Comparison of ENCODE assay signal across 1 cellular context in genomic region chr9:72592501-72593403, GRCh38.
TF ChIP-seq lines count a peak whose summit lies in the region.

No MANE protein-coding gene starts in this region.

TF ChIP-seq in WTC11, 78 proteins besides CTCF, POLR2A, EP300 and RAD21 (continued from another document):
- TF ChIP-seq, protein P1, sequence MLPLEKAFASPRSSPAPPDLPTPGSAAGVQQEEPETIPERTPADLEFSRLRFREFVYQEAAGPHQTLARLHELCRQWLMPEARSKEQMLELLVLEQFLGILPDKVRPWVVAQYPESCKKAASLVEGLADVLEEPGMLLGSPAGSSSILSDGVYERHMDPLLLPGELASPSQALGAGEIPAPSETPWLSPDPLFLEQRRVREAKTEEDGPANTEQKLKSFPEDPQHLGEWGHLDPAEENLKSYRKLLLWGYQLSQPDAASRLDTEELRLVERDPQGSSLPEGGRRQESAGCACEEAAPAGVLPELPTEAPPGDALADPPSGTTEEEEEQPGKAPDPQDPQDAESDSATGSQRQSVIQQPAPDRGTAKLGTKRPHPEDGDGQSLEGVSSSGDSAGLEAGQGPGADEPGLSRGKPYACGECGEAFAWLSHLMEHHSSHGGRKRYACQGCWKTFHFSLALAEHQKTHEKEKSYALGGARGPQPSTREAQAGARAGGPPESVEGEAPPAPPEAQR (CRISPR knock-in tag; IDR thresholded peaks at IDR 0.05), result no peak
- TF ChIP-seq USF1 (CRISPR knock-in tag; IDR thresholded peaks at IDR 0.05) (no peak), GRHL2 (CRISPR knock-in tag; IDR thresholded peaks at IDR 0.05; ENCODE audit: insufficient replicate concordance, severe bottlenecking) (no peak), SMAD4 (CRISPR knock-in tag; IDR thresholded peaks at IDR 0.05) (no peak), TP53 (CRISPR knock-in tag; IDR thresholded peaks at IDR 0.05) (no peak), SMAD3 (CRISPR knock-in tag; IDR thresholded peaks at IDR 0.05; ENCODE audit: borderline replicate concordance) (no peak), NR2C2 (CRISPR knock-in tag; IDR thresholded peaks at IDR 0.05) (no peak), ZNF671 (CRISPR knock-in tag; IDR thresholded peaks at IDR 0.05) (no peak)
- TF ChIP-seq, protein P2, sequence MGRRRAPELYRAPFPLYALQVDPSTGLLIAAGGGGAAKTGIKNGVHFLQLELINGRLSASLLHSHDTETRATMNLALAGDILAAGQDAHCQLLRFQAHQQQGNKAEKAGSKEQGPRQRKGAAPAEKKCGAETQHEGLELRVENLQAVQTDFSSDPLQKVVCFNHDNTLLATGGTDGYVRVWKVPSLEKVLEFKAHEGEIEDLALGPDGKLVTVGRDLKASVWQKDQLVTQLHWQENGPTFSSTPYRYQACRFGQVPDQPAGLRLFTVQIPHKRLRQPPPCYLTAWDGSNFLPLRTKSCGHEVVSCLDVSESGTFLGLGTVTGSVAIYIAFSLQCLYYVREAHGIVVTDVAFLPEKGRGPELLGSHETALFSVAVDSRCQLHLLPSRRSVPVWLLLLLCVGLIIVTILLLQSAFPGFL (CRISPR knock-in tag; IDR thresholded peaks at IDR 0.05; ENCODE audit: borderline replicate concordance), result no peak
- TF ChIP-seq, protein P3, sequence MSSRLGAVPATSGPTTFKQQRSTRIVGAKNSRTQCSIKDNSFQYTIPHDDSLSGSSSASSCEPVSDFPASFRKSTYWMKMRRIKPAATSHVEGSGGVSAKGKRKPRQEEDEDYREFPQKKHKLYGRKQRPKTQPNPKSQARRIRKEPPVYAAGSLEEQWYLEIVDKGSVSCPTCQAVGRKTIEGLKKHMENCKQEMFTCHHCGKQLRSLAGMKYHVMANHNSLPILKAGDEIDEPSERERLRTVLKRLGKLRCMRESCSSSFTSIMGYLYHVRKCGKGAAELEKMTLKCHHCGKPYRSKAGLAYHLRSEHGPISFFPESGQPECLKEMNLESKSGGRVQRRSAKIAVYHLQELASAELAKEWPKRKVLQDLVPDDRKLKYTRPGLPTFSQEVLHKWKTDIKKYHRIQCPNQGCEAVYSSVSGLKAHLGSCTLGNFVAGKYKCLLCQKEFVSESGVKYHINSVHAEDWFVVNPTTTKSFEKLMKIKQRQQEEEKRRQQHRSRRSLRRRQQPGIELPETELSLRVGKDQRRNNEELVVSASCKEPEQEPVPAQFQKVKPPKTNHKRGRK (CRISPR knock-in tag; IDR thresholded peaks at IDR 0.05; ENCODE audit: borderline replicate concordance), result no peak
